Comparison of ENCODE assay signal across 8 cellular contexts in genomic region chr16:3152273-3153076, GRCh38. TPM values are rescaled to one million over a fixed set of nuclear protein-coding genes. Genes with fewer than 3 reads are reported as not detected.
DNase-seq lines count a peak whose midpoint lies in the region; ATAC-seq and TF ChIP-seq lines count a peak whose summit lies in the region.

No MANE protein-coding gene starts in this region.

- H3K9ac ChIP-seq in Loucy (ENCODE audit: low read depth, low read length, poor library complexity, severe bottlenecking) (peak overlapping the region; percentile 71), neural progenitor cell (no peak overlapping the region), stomach smooth muscle (ENCODE audit: low read length in 2 of 2) (peak overlapping the region in 1 of 2 donors; percentile 47)

- H3K27ac Mint-ChIP-seq in neural progenitor cell: peak overlapping the region; percentile 98

- H3K27ac ChIP-seq in foreskin keratinocyte (no peak overlapping the region), neural progenitor cell (no peak overlapping the region), stomach smooth muscle (ENCODE audit: low read length) (peak overlapping the region; percentile 41)

- DNase-seq in Daoy (ENCODE audit: low read depth) (peak; percentile 91), RPMI8226 (peak; percentile 97), foreskin keratinocyte (peak; percentile 80 to 92), neural progenitor cell (ENCODE audit: low spot score) (peak; percentile 94)
- peak; percentile 92 for DNase-seq in activated effector memory CD4-positive, alpha-beta T cell treated with anti-CD3 and anti-CD28 coated beads, Interleukin-2, amount 50 U/mL, for 16 hours

- peak; percentile 36 for ATAC-seq in foreskin keratinocyte
- no peak for ATAC-seq in HG03378 (IDR thresholded peaks at IDR 0.05; ENCODE audit: unreplicated experiment)

- H3K36me3 Mint-ChIP-seq in neural progenitor cell: peaks cover 3% of the 10 kb centered on the region

- peaks cover 29% of the 10 kb centered on the region for H3K4me1 Mint-ChIP-seq in neural progenitor cell

- H3K4me3 ChIP-seq in Loucy (ENCODE audit: low read length, poor library complexity, severe bottlenecking) (peak overlapping the region; percentile 90), neural progenitor cell (peak overlapping the region; percentile 73), stomach smooth muscle (ENCODE audit: low read length in 2 of 2) (peak overlapping the region; percentile 75 to 83)

- no peaks in the 10 kb centered on the region for H3K27me3 ChIP-seq in Loucy (ENCODE audit: insufficient read depth, low read length, poor library complexity, severe bottlenecking)
- no peaks in the 10 kb centered on the region for H3K27me3 ChIP-seq in foreskin keratinocyte
- peaks cover 66% of the 10 kb centered on the region for H3K27me3 ChIP-seq in neural progenitor cell
- no peaks in the 10 kb centered on the region for H3K27me3 ChIP-seq in stomach smooth muscle (ENCODE audit: control insufficient read depth in 1 of 2, insufficient read depth in 2 of 2, low read length in 2 of 2)

- H4K20me1 ChIP-seq in Loucy (ENCODE audit: insufficient read depth, low read length, poor library complexity, severe bottlenecking) (no peaks in the 10 kb centered on the region), neural progenitor cell (ENCODE audit: low read depth) (peaks cover 12% of the 10 kb centered on the region)

- H3K79me2 ChIP-seq in Loucy (ENCODE audit: insufficient read depth, low read length): no peaks in the 10 kb centered on the region
- H3K79me2 ChIP-seq in neural progenitor cell (ENCODE audit: low read depth): no peaks in the 10 kb centered on the region

- H3F3A ChIP-seq in Loucy (ENCODE audit: low read depth) (peaks cover 10% of the 10 kb centered on the region), neural progenitor cell (ENCODE audit: low read depth) (peaks cover 55% of the 10 kb centered on the region)

- no peaks in the 10 kb centered on the region for H3K9me3 ChIP-seq in Loucy (ENCODE audit: insufficient read depth, low read depth, low read length)
- H3K9me3 ChIP-seq in neural progenitor cell (ENCODE audit: low read depth): no peaks in the 10 kb centered on the region
- peaks cover 2 to 8% of the 10 kb centered on the region in 2 donors for H3K9me3 ChIP-seq in stomach smooth muscle (ENCODE audit: control insufficient read depth in 2 of 2, low read length in 2 of 2)

- H3K4me3 Mint-ChIP-seq in neural progenitor cell: peak overlapping the region; percentile 94

- H2AFZ ChIP-seq in Loucy (ENCODE audit: low read length): peak overlapping the region; percentile 93
- H2AFZ ChIP-seq in neural progenitor cell (replicated peaks): peak overlapping the region; percentile 70

- H3K27me3 Mint-ChIP-seq in neural progenitor cell (ENCODE audit: insufficient read depth, low read depth): peaks cover 36% of the 10 kb centered on the region

- no peaks in the 10 kb centered on the region for H3K36me3 ChIP-seq in Loucy (ENCODE audit: insufficient read depth, low read length)
- H3K36me3 ChIP-seq in neural progenitor cell: no peaks in the 10 kb centered on the region
- H3K36me3 ChIP-seq in stomach smooth muscle (ENCODE audit: control insufficient read depth in 2 of 2, insufficient read depth in 2 of 2, low read length in 2 of 2): no peaks in the 10 kb centered on the region

- peak; percentile 40; the same call in 1 of the 2 replicates for TF ChIP-seq CTCF in Loucy (conservative IDR thresholded peaks at IDR 0.05; ENCODE audit: low read length)
- peak; percentile 65 for TF ChIP-seq CTCF in foreskin keratinocyte (conservative IDR thresholded peaks at IDR 0.05)
- TF ChIP-seq CTCF in neural progenitor cell (IDR thresholded peaks at IDR 0.05): peak; percentile 63

- no peaks in the 10 kb centered on the region for H3K9me2 ChIP-seq in Loucy (replicated peaks; ENCODE audit: low read depth, low read length)

- H3K9me3 Mint-ChIP-seq in neural progenitor cell: peaks cover 21% of the 10 kb centered on the region

- H3K4me1 ChIP-seq in Loucy (ENCODE audit: insufficient read depth, low read length, poor library complexity, severe bottlenecking): peaks cover 6% of the 10 kb centered on the region
- peaks cover 3% of the 10 kb centered on the region for H3K4me1 ChIP-seq in foreskin keratinocyte
- H3K4me1 ChIP-seq in neural progenitor cell: no peaks in the 10 kb centered on the region
- H3K4me1 ChIP-seq in stomach smooth muscle (ENCODE audit: control insufficient read depth, insufficient read depth, low read length): peaks cover 23% of the 10 kb centered on the region

- H3K4me2 ChIP-seq in Loucy (ENCODE audit: low read depth, low read length, poor library complexity, severe bottlenecking) (peak overlapping the region; percentile 75), neural progenitor cell (peak overlapping the region; percentile 73)

RNA-seq across cellular contexts. Expression of gene ZNF213, which starts 17.6 kb away (rescaled TPM):
- 3.7 and 5.6 TPM in 2 replicates for total RNA-seq in Daoy (2014; rRNA removed; shearing (Covaris generic))
- total RNA-seq in foreskin keratinocyte (4.4 and 5.4 TPM in 2 replicates), neural progenitor cell (ENCODE audit: low replicate concordance) (1.3 and 4.0 TPM in 2 replicates)
- 5.7 and 6.5 TPM in 2 replicates for polyA plus RNA-seq in foreskin keratinocyte

RNA-seq across cellular contexts. Expression of gene OR1F1, which starts 35.5 kb away (rescaled TPM):
- not detected in 2 replicates for total RNA-seq in Daoy (2014; rRNA removed; shearing (Covaris generic))
- 0.25 and 0.44 TPM in 2 replicates for total RNA-seq in foreskin keratinocyte
- polyA plus RNA-seq in foreskin keratinocyte: 0.07 TPM in 1 of 2 replicates, not detected in the other
- not detected in 2 replicates for total RNA-seq in neural progenitor cell (ENCODE audit: low replicate concordance)

RNA-seq across cellular contexts. Expression of gene ZNF205, which starts 40.1 kb away (rescaled TPM):
- total RNA-seq in Daoy (2014; rRNA removed; shearing (Covaris generic)): 6.6 and 10.5 TPM in 2 replicates
- total RNA-seq in foreskin keratinocyte (16.7 and 17.2 TPM in 2 replicates), neural progenitor cell (ENCODE audit: low replicate concordance) (5.4 and 19.6 TPM in 2 replicates)
- polyA plus RNA-seq in foreskin keratinocyte: 17.0 and 19.1 TPM in 2 replicates

RNA-seq across cellular contexts. Expression of gene ZSCAN10, which starts 53.4 kb away (rescaled TPM):
- total RNA-seq in Daoy (2014; rRNA removed; shearing (Covaris generic)): not detected in 2 replicates
- total RNA-seq in foreskin keratinocyte: not detected in 2 replicates
- polyA plus RNA-seq in foreskin keratinocyte: not detected in 2 replicates
- total RNA-seq in neural progenitor cell (ENCODE audit: low replicate concordance): 5.4 and 16.2 TPM in 2 replicates
